1 cellular context compared by ENCODE assay signal in the genomic region with DNA sequence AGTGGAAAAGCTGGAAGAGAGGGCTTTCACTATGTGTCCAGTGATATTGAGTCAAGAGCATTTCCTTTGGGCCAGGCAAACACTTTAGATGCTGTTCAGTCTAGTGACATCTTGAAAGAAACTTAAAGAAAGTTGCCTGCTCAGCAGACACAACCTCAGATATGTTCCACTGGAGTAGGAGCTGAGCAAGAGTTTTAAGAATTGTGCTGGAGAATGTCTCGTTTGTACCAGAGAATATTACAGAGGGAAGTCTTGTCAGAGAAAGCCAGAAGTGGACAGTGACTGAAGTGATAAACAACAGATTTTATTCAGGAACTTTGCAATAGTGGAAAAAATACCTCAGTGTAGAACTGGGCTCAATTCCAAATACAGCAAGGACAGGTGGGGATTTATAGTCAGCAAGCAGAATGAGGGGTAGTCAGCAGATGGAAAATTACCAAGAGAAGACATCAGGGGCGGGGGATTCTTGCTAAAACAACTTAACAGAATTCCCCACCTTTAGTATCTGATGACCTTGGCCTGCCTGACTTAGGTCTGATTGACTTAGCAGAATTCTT.
TF ChIP-seq lines count a peak whose summit lies in the region.

No MANE protein-coding gene starts in this region.

TF ChIP-seq in GM23338, 12 proteins besides CTCF, POLR2A, EP300 and RAD21 (continued from another document):
- TF ChIP-seq, protein P1, sequence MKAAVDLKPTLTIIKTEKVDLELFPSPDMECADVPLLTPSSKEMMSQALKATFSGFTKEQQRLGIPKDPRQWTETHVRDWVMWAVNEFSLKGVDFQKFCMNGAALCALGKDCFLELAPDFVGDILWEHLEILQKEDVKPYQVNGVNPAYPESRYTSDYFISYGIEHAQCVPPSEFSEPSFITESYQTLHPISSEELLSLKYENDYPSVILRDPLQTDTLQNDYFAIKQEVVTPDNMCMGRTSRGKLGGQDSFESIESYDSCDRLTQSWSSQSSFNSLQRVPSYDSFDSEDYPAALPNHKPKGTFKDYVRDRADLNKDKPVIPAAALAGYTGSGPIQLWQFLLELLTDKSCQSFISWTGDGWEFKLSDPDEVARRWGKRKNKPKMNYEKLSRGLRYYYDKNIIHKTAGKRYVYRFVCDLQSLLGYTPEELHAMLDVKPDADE (IDR thresholded peaks at IDR 0.05) = no peak
- TF ChIP-seq ZNF331 (CRISPR knock-in tag; IDR thresholded peaks at IDR 0.05; ENCODE audit: low read depth) (no peak), NANOG (IDR thresholded peaks at IDR 0.05; ENCODE audit: borderline replicate concordance) (no peak), EZH2 (IDR thresholded peaks at IDR 0.05; ENCODE audit: low read depth, unreplicated experiment) (no peak)
- TF ChIP-seq, protein P2, sequence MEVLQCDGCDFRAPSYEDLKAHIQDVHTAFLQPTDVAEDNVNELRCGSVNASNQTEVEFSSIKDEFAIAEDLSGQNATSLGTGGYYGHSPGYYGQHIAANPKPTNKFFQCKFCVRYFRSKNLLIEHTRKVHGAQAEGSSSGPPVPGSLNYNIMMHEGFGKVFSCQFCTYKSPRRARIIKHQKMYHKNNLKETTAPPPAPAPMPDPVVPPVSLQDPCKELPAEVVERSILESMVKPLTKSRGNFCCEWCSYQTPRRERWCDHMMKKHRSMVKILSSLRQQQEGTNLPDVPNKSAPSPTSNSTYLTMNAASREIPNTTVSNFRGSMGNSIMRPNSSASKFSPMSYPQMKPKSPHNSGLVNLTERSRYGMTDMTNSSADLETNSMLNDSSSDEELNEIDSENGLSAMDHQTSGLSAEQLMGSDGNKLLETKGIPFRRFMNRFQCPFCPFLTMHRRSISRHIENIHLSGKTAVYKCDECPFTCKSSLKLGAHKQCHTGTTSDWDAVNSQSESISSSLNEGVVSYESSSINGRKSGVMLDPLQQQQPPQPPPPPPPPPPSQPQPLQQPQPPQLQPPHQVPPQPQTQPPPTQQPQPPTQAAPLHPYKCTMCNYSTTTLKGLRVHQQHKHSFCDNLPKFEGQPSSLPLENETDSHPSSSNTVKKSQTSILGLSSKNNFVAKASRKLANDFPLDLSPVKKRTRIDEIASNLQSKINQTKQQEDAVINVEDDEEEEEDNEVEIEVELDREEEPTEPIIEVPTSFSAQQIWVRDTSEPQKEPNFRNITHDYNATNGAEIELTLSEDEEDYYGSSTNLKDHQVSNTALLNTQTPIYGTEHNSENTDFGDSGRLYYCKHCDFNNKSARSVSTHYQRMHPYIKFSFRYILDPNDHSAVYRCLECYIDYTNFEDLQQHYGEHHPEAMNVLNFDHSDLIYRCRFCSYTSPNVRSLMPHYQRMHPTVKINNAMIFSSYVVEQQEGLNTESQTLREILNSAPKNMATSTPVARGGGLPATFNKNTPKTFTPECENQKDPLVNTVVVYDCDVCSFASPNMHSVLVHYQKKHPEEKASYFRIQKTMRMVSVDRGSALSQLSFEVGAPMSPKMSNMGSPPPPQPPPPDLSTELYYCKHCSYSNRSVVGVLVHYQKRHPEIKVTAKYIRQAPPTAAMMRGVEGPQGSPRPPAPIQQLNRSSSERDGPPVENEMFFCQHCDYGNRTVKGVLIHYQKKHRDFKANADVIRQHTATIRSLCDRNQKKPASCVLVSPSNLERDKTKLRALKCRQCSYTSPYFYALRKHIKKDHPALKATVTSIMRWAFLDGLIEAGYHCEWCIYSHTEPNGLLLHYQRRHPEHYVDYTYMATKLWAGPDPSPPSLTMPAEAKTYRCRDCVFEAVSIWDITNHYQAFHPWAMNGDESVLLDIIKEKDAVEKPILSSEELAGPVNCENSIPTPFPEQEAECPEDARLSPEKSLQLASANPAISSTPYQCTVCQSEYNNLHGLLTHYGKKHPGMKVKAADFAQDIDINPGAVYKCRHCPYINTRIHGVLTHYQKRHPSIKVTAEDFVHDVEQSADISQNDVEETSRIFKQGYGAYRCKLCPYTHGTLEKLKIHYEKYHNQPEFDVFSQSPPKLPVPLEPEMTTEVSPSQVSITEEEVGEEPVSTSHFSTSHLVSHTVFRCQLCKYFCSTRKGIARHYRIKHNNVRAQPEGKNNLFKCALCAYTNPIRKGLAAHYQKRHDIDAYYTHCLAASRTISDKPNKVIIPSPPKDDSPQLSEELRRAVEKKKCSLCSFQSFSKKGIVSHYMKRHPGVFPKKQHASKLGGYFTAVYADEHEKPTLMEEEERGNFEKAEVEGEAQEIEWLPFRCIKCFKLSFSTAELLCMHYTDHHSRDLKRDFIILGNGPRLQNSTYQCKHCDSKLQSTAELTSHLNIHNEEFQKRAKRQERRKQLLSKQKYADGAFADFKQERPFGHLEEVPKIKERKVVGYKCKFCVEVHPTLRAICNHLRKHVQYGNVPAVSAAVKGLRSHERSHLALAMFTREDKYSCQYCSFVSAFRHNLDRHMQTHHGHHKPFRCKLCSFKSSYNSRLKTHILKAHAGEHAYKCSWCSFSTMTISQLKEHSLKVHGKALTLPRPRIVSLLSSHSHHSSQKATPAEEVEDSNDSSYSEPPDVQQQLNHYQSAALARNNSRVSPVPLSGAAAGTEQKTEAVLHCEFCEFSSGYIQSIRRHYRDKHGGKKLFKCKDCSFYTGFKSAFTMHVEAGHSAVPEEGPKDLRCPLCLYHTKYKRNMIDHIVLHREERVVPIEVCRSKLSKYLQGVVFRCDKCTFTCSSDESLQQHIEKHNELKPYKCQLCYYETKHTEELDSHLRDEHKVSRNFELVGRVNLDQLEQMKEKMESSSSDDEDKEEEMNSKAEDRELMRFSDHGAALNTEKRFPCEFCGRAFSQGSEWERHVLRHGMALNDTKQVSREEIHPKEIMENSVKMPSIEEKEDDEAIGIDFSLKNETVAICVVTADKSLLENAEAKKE (CRISPR knock-in tag; IDR thresholded peaks at IDR 0.05) = no peak
